8 cellular contexts compared by ENCODE assay signal in the genomic region with DNA sequence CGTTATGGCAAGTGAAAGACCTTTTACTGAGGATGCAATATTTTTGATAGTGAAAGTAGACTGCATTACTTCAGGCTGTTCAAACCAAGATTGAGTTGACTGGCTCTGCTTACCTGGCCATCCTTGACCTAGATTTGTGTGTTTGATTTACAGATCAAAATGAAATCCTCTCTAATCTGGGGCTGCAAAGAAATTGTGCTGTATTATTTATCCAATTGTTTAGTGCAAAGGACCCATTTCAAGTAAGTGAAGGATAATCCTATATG. TPM values are rescaled to one million over a fixed set of nuclear protein-coding genes. Genes with fewer than 3 reads are reported as not detected.
A peak's percentile ranks its signal among the peaks of the same experiment; 100 is the strongest.
DNase-seq lines count a peak whose midpoint lies in the region; ATAC-seq and TF ChIP-seq lines count a peak whose summit lies in the region.

No MANE protein-coding gene starts in this region.

- no peak for TF ChIP-seq CTCF in AG04449 (IDR thresholded peaks at IDR 0.05; ENCODE audit: insufficient read depth, low read length, missing control alignments)
- TF ChIP-seq CTCF in Panc1 (IDR thresholded peaks at IDR 0.05) = no peak
- TF ChIP-seq CTCF in osteoblast (IDR thresholded peaks at IDR 0.05; ENCODE audit: extremely low read depth, low read depth, low read length) = no peak
- TF ChIP-seq CTCF in mucosa of descending colon (IDR thresholded peaks at IDR 0.05) = no peak

- in situ Hi-C loops in Panc1 (cut with HindIII; ENCODE audit: low pct_unique_long_range_greater_than_20kb, low sequenced_read_pairs) = no loop called here

- no peaks in the 10 kb centered on the region for H3K9me3 ChIP-seq in Panc1 (ENCODE audit: control insufficient read depth, insufficient read depth, low read depth, low read length)
- H3K9me3 ChIP-seq in endocrine pancreas (ENCODE audit: control insufficient read depth, low read length) = no peaks in the 10 kb centered on the region
- H3K9me3 ChIP-seq in osteoblast (ENCODE audit: low read depth, low read length) = no peaks in the 10 kb centered on the region
- no peaks in the 10 kb centered on the region for H3K9me3 ChIP-seq in mucosa of descending colon

- H2AFZ ChIP-seq in osteoblast (ENCODE audit: low read length) = no peak overlapping the region

- H3K36me3 ChIP-seq in Panc1 (ENCODE audit: control insufficient read depth, insufficient read depth, low read length) (no peaks in the 10 kb centered on the region), endocrine pancreas (ENCODE audit: control insufficient read depth, insufficient read depth, low read length) (no peaks in the 10 kb centered on the region), osteoblast (ENCODE audit: insufficient read depth, low read length) (no peaks in the 10 kb centered on the region), mucosa of descending colon (ENCODE audit: low read depth) (no peaks in the 10 kb centered on the region)

- peak overlapping the region; percentile 80 for H3K27ac ChIP-seq in Panc1 (ENCODE audit: low read length)
- peak overlapping the region; percentile 87 for H3K27ac ChIP-seq in osteoblast (ENCODE audit: low read depth, low read length)

- H3K79me2 ChIP-seq in osteoblast (ENCODE audit: insufficient read depth, low read length) = no peaks in the 10 kb centered on the region

- H3K4me1 ChIP-seq in Panc1 (ENCODE audit: control insufficient read depth, insufficient read depth, low read length) = peaks cover 21% of the 10 kb centered on the region
- H3K4me1 ChIP-seq in endocrine pancreas (ENCODE audit: control insufficient read depth, insufficient read depth, low read length) = peaks cover 8% of the 10 kb centered on the region
- H3K4me1 ChIP-seq in osteoblast (ENCODE audit: insufficient read depth, low read length) = peaks cover 48% of the 10 kb centered on the region
- no peaks in the 10 kb centered on the region for H3K4me1 ChIP-seq in mucosa of descending colon (ENCODE audit: low read depth)

- H3K27me3 ChIP-seq in Panc1 (ENCODE audit: control insufficient read depth, insufficient read depth, low read length) = no peaks in the 10 kb centered on the region
- no peaks in the 10 kb centered on the region for H3K27me3 ChIP-seq in endocrine pancreas (ENCODE audit: control insufficient read depth, insufficient read depth, low read length)
- H3K27me3 ChIP-seq in osteoblast (ENCODE audit: insufficient read depth, low read length) = no peaks in the 10 kb centered on the region

- DNase-seq in AG04449 (ENCODE audit: low read depth, low spot score) = no peak
- DNase-seq in Panc1 (ENCODE audit: low read depth, low spot score) = no peak
- DNase-seq in osteoblast (ENCODE audit: insufficient read length, low spot score, missing footprints) = no peak
- DNase-seq in NCI-H2171 (lab: John Stamatoyannopoulos, UW) = no peak
- no peak for DNase-seq in occipital lobe (lab: John Stamatoyannopoulos, UW)
- no peak for DNase-seq in mucosa of descending colon

- ATAC-seq in Panc1 (no peak), mucosa of descending colon (no peak), HG02642 (IDR thresholded peaks at IDR 0.05; ENCODE audit: poor library complexity, unreplicated experiment) (no peak)

- no peaks in the 10 kb centered on the region for H4K20me1 ChIP-seq in osteoblast (ENCODE audit: insufficient read depth, low read length)

- peak overlapping the region; percentile 54 for H3K4me2 ChIP-seq in osteoblast (ENCODE audit: insufficient read depth, low read length)

- no peak overlapping the region for H3K9ac ChIP-seq in endocrine pancreas (ENCODE audit: control insufficient read depth, insufficient read depth, low read length)

- H3K4me3 ChIP-seq in AG04449 (ENCODE audit: low read depth, low read length) (peak overlapping the region; percentile 7), Panc1 (ENCODE audit: low read depth in 2 of 2, low read length in 2 of 2) (peak overlapping the region; percentile 2 to 25; a peak in 2 of 4 replicates), endocrine pancreas (ENCODE audit: control insufficient read depth, insufficient read depth, low read length) (peak overlapping the region; percentile 65), osteoblast (ENCODE audit: insufficient read depth, low read length) (no peak overlapping the region), mucosa of descending colon (no peak overlapping the region)

- CTCF ChIA-PET in AG04449 (lab: Yijun Ruan, JAX) = interaction anchor here (1.0 to 2.0 kb wide), 3 partner anchors 12 to 313 kb away, joined by 3 to 10 read pairs (median 5); no protein-coding TSS in a partner anchor
- CTCF ChIA-PET in Panc1 (lab: Charles Lee) = no interaction called here

- intact Hi-C loops in Panc1 (cut with micrococcal nuclease; ENCODE audit: unreplicated experiment) (no loop called here), mucosa of descending colon (cut with DNase I, micrococcal nuclease) (no loop called here)

- POLR2A ChIA-PET in AG04449 (lab: Yijun Ruan, JAX) (interaction anchor here (0.8 to 1.3 kb wide), 3 partner anchors 14 to 325 kb away, joined by 3 to 4 read pairs (median 3); no protein-coding TSS in a partner anchor), Panc1 (lab: Charles Lee) (no interaction called here)

- no TSS peak for BruUV-seq in Panc1 (replicated peaks; lab: Mats Ljungman, UMichigan)

RNA-seq across cellular contexts. Expression of a gene that starts 33.4 kb away (rescaled TPM):
- total RNA-seq in Panc1 (2021; ENCODE audit: unreplicated experiment) = 58.3 TPM
- 27.0 TPM for polyA plus RNA-seq in Panc1 (2012; ENCODE audit: insufficient read length)
- total RNA-seq in osteoblast = 36.2 and 37.7 TPM in 2 replicates
- 91.9 TPM for total RNA-seq in occipital lobe
- total RNA-seq in mucosa of descending colon = 10 to 100 TPM; 20.6 to 28.4 (median 24.6) TPM

Comparison
In these comparisons a context has a peak if more than half of its experiments do, and no peak if none do; other contexts are left out.
1. H3K4me3 ChIP-seq: peak in AG04449 (single experiment), Panc1 (2 of 2) and endocrine pancreas (single experiment); none in osteoblast (single experiment) and mucosa of descending colon (single experiment).